ENCODE assay signal across 29 cellular contexts in genomic region chr3:102295756-102296155, GRCh38.
"Had no signal": no experiment of that assay in that cellular context is flagged by ENCODE, and none has a peak within 500 bp of the region (broad histone marks: within the 10 kb centered on the region; RNA-seq: fewer than 3 reads in every experiment).

No MANE protein-coding gene starts in this region.

- H3K27ac ChIP-seq: coronary artery, dorsolateral prefrontal cortex, epithelial cell of prostate, esophagus squamous epithelium, gastrocnemius medialis, heart right ventricle, left lung had no signal

- H3K36me3 ChIP-seq: esophagus squamous epithelium, gastrocnemius medialis, heart right ventricle, left lung had no signal

- H3K9me3 ChIP-seq: esophagus squamous epithelium, gastrocnemius medialis, heart right ventricle had no signal

- H3K4me3 ChIP-seq: coronary artery, dorsolateral prefrontal cortex, esophagus squamous epithelium, gastrocnemius medialis, heart right ventricle, left lung, lung had no signal

- H3K27me3 ChIP-seq: esophagus squamous epithelium, gastrocnemius medialis, left lung had no signal

- ATAC-seq: effector memory CD8-positive, alpha-beta T cell; esophagus mucosa; gastrocnemius medialis; heart right ventricle; left cardiac atrium; left lung; left ventricle myocardium superior; naive thymus-derived CD4-positive, alpha-beta T cell had no signal

- FAIRE-seq: colon, endometrium, islet of Langerhans, keratinocyte had no signal

- H3K4me1 ChIP-seq: esophagus squamous epithelium, gastrocnemius medialis, heart right ventricle, left lung had no signal

- DNase-seq: dermis blood vessel endothelial cell; dorsolateral prefrontal cortex; effector CD4-positive, alpha-beta T cell; effector memory CD8-positive, alpha-beta T cell; endodermal cell; erythroblast; esophagus squamous epithelium; foreskin fibroblast; foreskin melanocyte; gastrocnemius medialis; glutamatergic neuron; head of caudate nucleus; heart right ventricle; hippocampal formation; left cardiac atrium; left lung; left ventricle myocardium superior; mammary epithelial cell; mesendoderm; midbrain; naive thymus-derived CD4-positive, alpha-beta T cell had no signal
